1 cellular context compared by ENCODE assay signal in genomic region chr19:38434549-38435051, GRCh38.
TF ChIP-seq lines count a peak whose summit lies in the region.

No MANE protein-coding gene starts in this region.

TF ChIP-seq in HEK293, 187 proteins besides CTCF, POLR2A, EP300 and RAD21 (continued from another document and continues in another):
- TF ChIP-seq ZNF518A (tag by site-specific recombination; conservative IDR thresholded peaks at IDR 0.05; ENCODE audit: low read depth), result no peak
- TF ChIP-seq ZBTB20 (tag by site-specific recombination; IDR thresholded peaks at IDR 0.05), result no peak
- no peak for TF ChIP-seq ZNF654 (tag by site-specific recombination; IDR thresholded peaks at IDR 0.05; ENCODE audit: low read depth)
- TF ChIP-seq ZBTB26 (tag by site-specific recombination; optimal IDR thresholded peaks at IDR 0.05), result no peak
- TF ChIP-seq ZNF366 (tag by site-specific recombination; conservative IDR thresholded peaks at IDR 0.05), result no peak
- TF ChIP-seq ZNF658 (tag by site-specific recombination; IDR thresholded peaks at IDR 0.05), result no peak
- no peak for TF ChIP-seq ZNF112 (tag by site-specific recombination; IDR thresholded peaks at IDR 0.05)
- TF ChIP-seq ZNF175 (tag by site-specific recombination; IDR thresholded peaks at IDR 0.05), result no peak
- no peak for TF ChIP-seq ZNF629 (tag by site-specific recombination; IDR thresholded peaks at IDR 0.05)
- peak; percentile 62; the same call in 1 of the 2 replicates for TF ChIP-seq ZNF398 (tag by site-specific recombination; IDR thresholded peaks at IDR 0.05)
- no peak for TF ChIP-seq ZNF776 (tag by site-specific recombination; IDR thresholded peaks at IDR 0.05; ENCODE audit: borderline replicate concordance)
- TF ChIP-seq ZNF214 (tag by site-specific recombination; IDR thresholded peaks at IDR 0.05; ENCODE audit: borderline replicate concordance), result no peak
- TF ChIP-seq ZSCAN16 (tag by site-specific recombination; IDR thresholded peaks at IDR 0.05), result no peak
- no peak for TF ChIP-seq MEIS1 (CRISPR knock-in tag; IDR thresholded peaks at IDR 0.05; ENCODE audit: borderline replicate concordance)
- no peak for TF ChIP-seq ZNF174 (tag by site-specific recombination; IDR thresholded peaks at IDR 0.05)
- no peak for TF ChIP-seq ZNF639 (tag by site-specific recombination; IDR thresholded peaks at IDR 0.05)
- TF ChIP-seq ZBTB49 (tag by site-specific recombination; IDR thresholded peaks at IDR 0.05; ENCODE audit: low read depth), result no peak
- peak; percentile 36; the same call in 1 of the 2 replicates for TF ChIP-seq ZBTB17 (tag by site-specific recombination; IDR thresholded peaks at IDR 0.05)
- no peak for TF ChIP-seq BCL11B (tag by site-specific recombination; IDR thresholded peaks at IDR 0.05; ENCODE audit: low read depth)
- TF ChIP-seq ZNF513 (tag by site-specific recombination; IDR thresholded peaks at IDR 0.05), result no peak
- TF ChIP-seq ZNF221 (tag by site-specific recombination; IDR thresholded peaks at IDR 0.05; ENCODE audit: borderline replicate concordance), result no peak
- TF ChIP-seq OVOL3 (tag by site-specific recombination; IDR thresholded peaks at IDR 0.05), result no peak
- no peak for TF ChIP-seq EGR2 (tag by site-specific recombination; IDR thresholded peaks at IDR 0.05; ENCODE audit: low read depth)
- no peak for TF ChIP-seq PBX3 (CRISPR knock-in tag; IDR thresholded peaks at IDR 0.05)
- TF ChIP-seq ZSCAN4 (tag by site-specific recombination; IDR thresholded peaks at IDR 0.05), result no peak
- no peak for TF ChIP-seq ZNF404 (tag by site-specific recombination; IDR thresholded peaks at IDR 0.05)
- TF ChIP-seq ZNF133 (tag by site-specific recombination; IDR thresholded peaks at IDR 0.05), result no peak
- no peak for TF ChIP-seq YY1 (tag by site-specific recombination; IDR thresholded peaks at IDR 0.05)
- TF ChIP-seq ZNF449 (tag by site-specific recombination; IDR thresholded peaks at IDR 0.05), result no peak
- TF ChIP-seq ZNF18 (tag by site-specific recombination; IDR thresholded peaks at IDR 0.05), result no peak
- TF ChIP-seq ATF2 (tag by site-specific recombination; IDR thresholded peaks at IDR 0.05; ENCODE audit: low read depth), result no peak
- TF ChIP-seq ZFP3 (tag by site-specific recombination; IDR thresholded peaks at IDR 0.05; ENCODE audit: low read depth), result no peak
- peak; percentile 42; the same call in 1 of the 2 replicates for TF ChIP-seq ZNF76 (tag by site-specific recombination; IDR thresholded peaks at IDR 0.05; ENCODE audit: borderline replicate concordance, low read depth)
- no peak for TF ChIP-seq BCL6B (tag by site-specific recombination; IDR thresholded peaks at IDR 0.05)
- TF ChIP-seq ZNF423 (tag by site-specific recombination; IDR thresholded peaks at IDR 0.05), result no peak
